16 cellular contexts compared by ENCODE assay signal in the genomic region with DNA sequence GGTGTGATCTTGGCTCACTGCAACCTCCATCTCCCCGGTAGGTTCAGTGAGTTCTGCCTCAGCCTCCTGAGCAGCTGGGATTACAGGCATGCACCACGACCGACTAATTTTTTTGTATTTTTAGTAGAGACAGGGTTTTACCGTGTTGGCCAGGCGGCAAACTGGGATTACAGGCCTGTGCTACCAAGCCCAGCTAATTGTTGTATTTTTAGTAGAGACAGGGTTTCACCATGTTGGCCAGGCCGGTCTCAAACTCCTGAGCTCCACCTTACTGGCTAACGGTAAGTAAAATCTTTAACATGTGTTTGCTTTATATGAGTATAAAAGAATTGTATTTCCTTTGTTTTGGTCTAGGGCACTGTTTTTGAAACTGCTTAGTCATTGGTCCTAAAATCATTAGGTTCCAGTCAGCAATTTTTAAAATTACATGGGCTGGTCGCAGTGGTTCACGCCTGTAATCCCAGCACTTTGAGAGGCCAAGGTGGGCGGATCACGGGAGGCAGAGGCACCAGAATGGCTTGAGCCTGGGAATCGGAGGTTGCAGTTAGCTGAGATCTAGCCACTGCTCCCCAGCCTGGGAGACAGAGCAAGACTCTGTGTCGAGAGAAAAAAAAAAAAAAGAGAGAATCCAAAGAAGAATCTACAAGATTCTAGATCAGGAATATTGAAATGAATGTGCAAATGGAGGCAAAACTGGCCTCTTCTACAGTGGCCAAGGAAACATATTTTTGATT. TPM values are rescaled to one million over a fixed set of nuclear protein-coding genes. Genes with fewer than 3 reads are reported as not detected.
DNase-seq lines count a peak whose midpoint lies in the region; ATAC-seq and TF ChIP-seq lines count a peak whose summit lies in the region.
"Had no signal": no experiment of that assay in that cellular context is flagged by ENCODE, and none has a peak within 500 bp of the region (broad histone marks: within the 10 kb centered on the region; RNA-seq: fewer than 3 reads in every experiment).

No MANE protein-coding gene starts in this region.

- H3K79me2 ChIP-seq in PC-3 (ENCODE audit: low read length): peaks cover 17% of the 10 kb centered on the region
- H3K79me2 ChIP-seq in mammary epithelial cell (ENCODE audit: insufficient read depth, low read length): peaks cover 28% of the 10 kb centered on the region

- peaks cover 36% of the 10 kb centered on the region for H3K4me1 Mint-ChIP-seq in activated CD8-positive, alpha-beta memory T cell treated with anti-CD3 and anti-CD28 coated beads, Interleukin-2, amount 10 ng/mL, durations not matched to agents 7 days and 5 days

- no peaks in the 10 kb centered on the region for H3K9me2 ChIP-seq in PC-3 (replicated peaks; ENCODE audit: low read length)

- H2AFZ ChIP-seq in PC-3 (ENCODE audit: low read length) (no peak overlapping the region), mammary epithelial cell (ENCODE audit: low read depth, low read length) (no peak overlapping the region)

- no peak for DNase-seq in activated CD8-positive, alpha-beta memory T cell treated with anti-CD3 and anti-CD28 coated beads, Interleukin-2, amount 10 ng/mL, durations not matched to agents 7 days and 5 days
- DNase-seq in activated CD8-positive, alpha-beta memory T cell treated with anti-CD3 and anti-CD28 coated beads, Interleukin-2, amount 50 U/mL, for 48 hours: no peak
- DNase-seq in PC-3 (no peak), mammary epithelial cell (no peak), GM13976 (ENCODE audit: low spot score) (no peak), mucosa of descending colon (no peak)
- DNase-seq: DMS153, NCI-H2029, NCI-H774, ovary, upper lobe of right lung had no signal

- H3K4me3 Mint-ChIP-seq in activated CD8-positive, alpha-beta memory T cell treated with anti-CD3 and anti-CD28 coated beads, Interleukin-2, amount 10 ng/mL, durations not matched to agents 7 days and 5 days: no peak overlapping the region

- TF ChIP-seq CTCF in PC-3 (conservative IDR thresholded peaks at IDR 0.05; ENCODE audit: low read depth, low read length) (no peak), mammary epithelial cell (conservative IDR thresholded peaks at IDR 0.05 in 1 of 2, IDR thresholded peaks at IDR 0.05 in 1 of 2; ENCODE audit: extremely low read depth in 1 of 2, insufficient read depth in 1 of 2, low read depth in 1 of 2, low read length in 2 of 2) (no peak), GM13976 (IDR thresholded peaks at IDR 0.05; ENCODE audit: borderline replicate concordance, control extremely low read depth, extremely low read depth, insufficient read depth, missing control alignments) (no peak), mucosa of descending colon (IDR thresholded peaks at IDR 0.05) (no peak)

- CTCF ChIA-PET in activated CD8-positive, alpha-beta memory T cell treated with anti-CD3 and anti-CD28 coated beads, Interleukin-2, amount 10 ng/mL, durations not matched to agents 7 days and 5 days (lab: Charles Lee): interaction anchor here (0.5 to 5.5 kb wide), 6 partner anchors 12 to 116 kb away, joined by 3 to 26 read pairs (median 4); no protein-coding TSS in a partner anchor
- CTCF ChIA-PET in PC-3 (lab: Charles Lee) (no interaction called here), mammary epithelial cell (lab: Charles Lee; ENCODE audit: low non-redundant PET) (interaction anchor here (0.6 kb wide), 1 partner anchor 10 kb away, joined by 3 read pairs; no protein-coding TSS in a partner anchor)

- H3K36me3 ChIP-seq in PC-3 (ENCODE audit: low read depth, low read length) (no peaks in the 10 kb centered on the region), mammary epithelial cell (ENCODE audit: insufficient read depth, low read length) (no peaks in the 10 kb centered on the region), skeletal muscle satellite cell (ENCODE audit: insufficient read depth, low read length) (peaks cover 20% of the 10 kb centered on the region), mucosa of descending colon (ENCODE audit: low read depth) (no peaks in the 10 kb centered on the region)
- H3K36me3 ChIP-seq: ovary had no signal

- H4K20me1 ChIP-seq in PC-3 (ENCODE audit: low read length): no peaks in the 10 kb centered on the region
- H4K20me1 ChIP-seq in mammary epithelial cell (ENCODE audit: insufficient read depth, low read length): no peaks in the 10 kb centered on the region

- H3K4me1 ChIP-seq in PC-3 (ENCODE audit: insufficient read depth, low read length) (peaks cover 28% of the 10 kb centered on the region), mammary epithelial cell (ENCODE audit: insufficient read depth, low read length) (peaks cover 24% of the 10 kb centered on the region), skeletal muscle satellite cell (ENCODE audit: control insufficient read depth, insufficient read depth, low read length) (peaks cover 46% of the 10 kb centered on the region), mucosa of descending colon (ENCODE audit: low read depth) (peaks cover 7% of the 10 kb centered on the region)

- H3K9ac ChIP-seq in PC-3 (ENCODE audit: low read length) (no peak overlapping the region), mammary epithelial cell (ENCODE audit: insufficient read depth, low read length) (no peak overlapping the region), skeletal muscle satellite cell (ENCODE audit: low read depth, low read length) (peak overlapping the region; percentile 28)

- dilution Hi-C loops in mammary epithelial cell (cut with HindIII; ENCODE audit: low sequenced_read_pairs): no loop called here

- peaks cover 4% of the 10 kb centered on the region for H3F3A ChIP-seq in PC-3 (ENCODE audit: low read length, unreplicated experiment)

- H3K9me3 ChIP-seq in PC-3 (ENCODE audit: low read length) (no peaks in the 10 kb centered on the region), mammary epithelial cell (replicated peaks; ENCODE audit: insufficient read depth, low read length) (no peaks in the 10 kb centered on the region), skeletal muscle satellite cell (replicated peaks; ENCODE audit: low read length) (no peaks in the 10 kb centered on the region), mucosa of descending colon (no peaks in the 10 kb centered on the region)
- H3K9me3 ChIP-seq: ovary, upper lobe of right lung had no signal

- intact Hi-C loops in PC-3 (cut with micrococcal nuclease) (no loop called here), mammary epithelial cell (cut with micrococcal nuclease) (no loop called here), mucosa of descending colon (cut with DNase I, micrococcal nuclease) (no loop called here)

- H3K4me2 ChIP-seq in PC-3 (ENCODE audit: low read length): peak overlapping the region; percentile 3; the same call in 1 of the 2 replicates
- no peak overlapping the region for H3K4me2 ChIP-seq in mammary epithelial cell (ENCODE audit: insufficient read depth, low read depth, low read length)
- peak overlapping the region; percentile 10 for H3K4me2 ChIP-seq in skeletal muscle satellite cell (ENCODE audit: low read length)

- POLR2A ChIA-PET in PC-3 (lab: Charles Lee; ENCODE audit: unreplicated experiment): no interaction called here

- H3K27ac ChIP-seq in PC-3 (ENCODE audit: low read length) (peak overlapping the region; percentile 63), mammary epithelial cell (ENCODE audit: insufficient read depth, low read depth, low read length) (peak overlapping the region; percentile 61)
- H3K27ac ChIP-seq: cardiac muscle cell, ovary, upper lobe of right lung had no signal

- no peaks in the 10 kb centered on the region for H3K9me3 Mint-ChIP-seq in activated CD8-positive, alpha-beta memory T cell treated with anti-CD3 and anti-CD28 coated beads, Interleukin-2, amount 10 ng/mL, durations not matched to agents 7 days and 5 days (ENCODE audit: low read depth)

- BruUV-seq in PC-3 (replicated peaks; lab: Mats Ljungman, UMichigan) (TSS peak; percentile 45), mammary epithelial cell (replicated peaks; lab: Mats Ljungman, UMichigan) (no TSS peak)

- 83% methylated on average over 13 of the region's 13 CpGs for WGBS in mammary epithelial cell (ENCODE audit: low coverage, missing lambda C conversion rate)

- H3K4me3 ChIP-seq in PC-3 (ENCODE audit: low read length) (no peak overlapping the region), mammary epithelial cell (replicated peaks in 1 of 3; ENCODE audit: insufficient read depth in 1 of 3, low read depth in 2 of 3, low read length in 3 of 3) (no peak overlapping the region), skeletal muscle satellite cell (ENCODE audit: low read length) (no peak overlapping the region), mucosa of descending colon (no peak overlapping the region)
- H3K4me3 ChIP-seq: cardiac muscle cell, ovary, upper lobe of right lung had no signal

- H3K27ac Mint-ChIP-seq in activated CD8-positive, alpha-beta memory T cell treated with anti-CD3 and anti-CD28 coated beads, Interleukin-2, amount 10 ng/mL, durations not matched to agents 7 days and 5 days: peak overlapping the region; percentile 71

- no peaks in the 10 kb centered on the region for H3K27me3 ChIP-seq in PC-3 (ENCODE audit: low read length)
- H3K27me3 ChIP-seq in mammary epithelial cell (ENCODE audit: insufficient read depth, low read length): no peaks in the 10 kb centered on the region
- H3K27me3 ChIP-seq in skeletal muscle satellite cell (ENCODE audit: control insufficient read depth, insufficient read depth, low read length): no peaks in the 10 kb centered on the region
- H3K27me3 ChIP-seq: cardiac muscle cell, ovary, upper lobe of right lung had no signal

- peaks cover 12% of the 10 kb centered on the region for H3K36me3 Mint-ChIP-seq in activated CD8-positive, alpha-beta memory T cell treated with anti-CD3 and anti-CD28 coated beads, Interleukin-2, amount 10 ng/mL, durations not matched to agents 7 days and 5 days

- in situ Hi-C loops in mammary epithelial cell (cut with MboI; ENCODE audit: low sequenced_read_pairs in 2 of 2) (loop anchor here in 1 of 2 donors (5.0 to 10.0 kb wide), 2 partner anchors 33 to 81 kb away; a partner anchor contains a TSS), GM13976 (cut with MboI; ENCODE audit: low sequenced_read_pairs, unreplicated experiment) (no loop called here)

- ATAC-seq in activated CD8-positive, alpha-beta memory T cell treated with anti-CD3 and anti-CD28 coated beads, Interleukin-2, amount 10 ng/mL, durations not matched to agents 7 days and 5 days: no peak
- ATAC-seq in PC-3 (no peak), mucosa of descending colon (no peak), GM21825 (IDR thresholded peaks at IDR 0.05; ENCODE audit: unreplicated experiment) (no peak)
- ATAC-seq: upper lobe of right lung had no signal

- H3K27me3 Mint-ChIP-seq in activated CD8-positive, alpha-beta memory T cell treated with anti-CD3 and anti-CD28 coated beads, Interleukin-2, amount 10 ng/mL, durations not matched to agents 7 days and 5 days: peaks cover 7% of the 10 kb centered on the region

RNA-seq across cellular contexts. Expression of a gene that starts 3.6 kb away (rescaled TPM):
- 10 to 100 TPM; 52.7 to 58.1 TPM for total RNA-seq in activated CD8-positive, alpha-beta memory T cell treated with anti-CD3 and anti-CD28 coated beads, Interleukin-2, amount 10 ng/mL, durations not matched to agents 7 days and 5 days
- total RNA-seq in PC-3 (2014; rRNA removed) (41.4 and 54.7 TPM in 2 replicates), mammary epithelial cell (10 to 100 TPM; 53.2 to 56.1 TPM), mucosa of descending colon (10 to 100 TPM; 26.6 to 46.0 (median 34.3) TPM)
- 22.3 TPM for polyA plus RNA-seq in mammary epithelial cell
- 10.5 TPM for polyA minus RNA-seq in mammary epithelial cell
- 30.8 and 40.1 TPM in 2 replicates for total RNA-seq in skeletal muscle satellite cell (2012; rRNA removed)

RNA-seq across cellular contexts. Expression of a gene that starts 32.3 kb away (rescaled TPM):
- total RNA-seq in activated CD8-positive, alpha-beta memory T cell treated with anti-CD3 and anti-CD28 coated beads, Interleukin-2, amount 10 ng/mL, durations not matched to agents 7 days and 5 days: 10 to 100 TPM; 19.6 to 19.7 TPM
- total RNA-seq in PC-3 (2014; rRNA removed): 92.0 and 100 TPM in 2 replicates
- 10 to 100 TPM; 20.2 to 38.3 TPM for total RNA-seq in mammary epithelial cell
- polyA plus RNA-seq in mammary epithelial cell: 18.4 TPM
- polyA minus RNA-seq in mammary epithelial cell: 2.3 TPM
- 78.8 and 88.9 TPM in 2 replicates for total RNA-seq in skeletal muscle satellite cell (2012; rRNA removed)
- 10 to 100 TPM; 23.3 to 26.9 (median 25.3) TPM for total RNA-seq in mucosa of descending colon

RNA-seq across cellular contexts. Expression of a gene that starts 48.7 kb away (rescaled TPM):
- total RNA-seq in activated CD8-positive, alpha-beta memory T cell treated with anti-CD3 and anti-CD28 coated beads, Interleukin-2, amount 10 ng/mL, durations not matched to agents 7 days and 5 days: under 1 TPM; 0.35 to 0.40 TPM
- total RNA-seq in PC-3 (2014; rRNA removed): 3.6 and 7.1 TPM in 2 replicates
- total RNA-seq in mammary epithelial cell: under 1 TPM; 0.33 to 0.96 TPM
- polyA plus RNA-seq in mammary epithelial cell: 0.99 TPM
- polyA minus RNA-seq in mammary epithelial cell: not detected
- total RNA-seq in skeletal muscle satellite cell (2012; rRNA removed): 1.3 TPM in 1 of 2 replicates, not detected in the other
- total RNA-seq in mucosa of descending colon: 1 to 10 TPM in 2 of 3 donors, under 1 TPM in 1; 0.22 to 1.7 (median 1.3) TPM
- total RNA-seq: lung microvascular endothelial cell, upper lobe of right lung had no signal
- polyA plus RNA-seq: ovary had no signal

RNA-seq across cellular contexts. Expression of a gene that starts 53.8 kb away (rescaled TPM):
- total RNA-seq in activated CD8-positive, alpha-beta memory T cell treated with anti-CD3 and anti-CD28 coated beads, Interleukin-2, amount 10 ng/mL, durations not matched to agents 7 days and 5 days: 10 to 100 TPM; 58.7 to 62.9 TPM
- 37.9 and 45.0 TPM in 2 replicates for total RNA-seq in PC-3 (2014; rRNA removed)
- 10 to 100 TPM in 1 of 2 donors, 1 to 10 TPM in 1; 6.8 to 21.6 TPM for total RNA-seq in mammary epithelial cell
- polyA plus RNA-seq in mammary epithelial cell: 24.1 TPM
- polyA minus RNA-seq in mammary epithelial cell: 15.3 TPM
- total RNA-seq in skeletal muscle satellite cell (2012; rRNA removed): 5.8 and 10.7 TPM in 2 replicates
- total RNA-seq in mucosa of descending colon: 10 to 100 TPM in 1 of 3 donors, 1 to 10 TPM in 2; 4.2 to 16.1 (median 8.0) TPM

RNA-seq across cellular contexts. Expression of a gene that starts 57.4 kb away (rescaled TPM):
- not detected for total RNA-seq in activated CD8-positive, alpha-beta memory T cell treated with anti-CD3 and anti-CD28 coated beads, Interleukin-2, amount 10 ng/mL, durations not matched to agents 7 days and 5 days
- total RNA-seq in PC-3 (2014; rRNA removed) (36.9 and 42.5 TPM in 2 replicates), mammary epithelial cell (10 to 100 TPM in 1 of 2 donors, 1 to 10 TPM in 1; 3.1 to 12.3 TPM), mucosa of descending colon (10 to 100 TPM in 1 of 3 donors, 1 to 10 TPM in 2; 1.6 to 29.0 (median 1.9) TPM)
- 3.6 TPM for polyA plus RNA-seq in mammary epithelial cell
- 19.5 TPM for polyA minus RNA-seq in mammary epithelial cell
- under 0.01 TPM in 1 of 2 replicates, not detected in the other for total RNA-seq in skeletal muscle satellite cell (2012; rRNA removed)
- total RNA-seq: cardiac muscle cell, lung microvascular endothelial cell, SK-MEL-5 had no signal
- polyA plus RNA-seq: cardiac muscle cell had no signal
